12 cellular contexts compared by ENCODE assay signal in the genomic region with DNA sequence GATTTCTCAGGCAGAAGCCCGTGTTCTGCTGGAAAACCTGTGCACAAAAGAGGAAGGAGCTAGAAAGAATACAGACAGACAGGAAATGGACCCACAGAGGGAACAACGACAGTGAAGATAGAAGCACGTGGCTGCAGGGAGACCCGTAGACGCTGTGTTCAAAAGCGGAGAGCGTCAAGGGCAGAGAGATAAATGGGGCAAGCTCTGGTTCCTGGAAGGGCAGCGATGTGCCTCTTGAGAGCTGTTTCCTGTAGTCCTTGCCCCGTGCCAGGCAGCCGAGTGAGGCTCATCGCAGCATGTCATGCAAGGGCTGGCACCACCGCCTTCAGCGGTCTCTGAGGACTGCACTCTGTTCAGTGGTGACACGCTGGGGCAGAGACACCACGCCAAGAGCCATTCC. TPM values are rescaled to one million over a fixed set of nuclear protein-coding genes. Genes with fewer than 3 reads are reported as not detected.
A peak's percentile ranks its signal among the peaks of the same experiment; 100 is the strongest.
DNase-seq lines count a peak whose midpoint lies in the region; ATAC-seq and TF ChIP-seq lines count a peak whose summit lies in the region.
"Had no signal": no experiment of that assay in that cellular context is flagged by ENCODE, and none has a peak within 500 bp of the region (broad histone marks: within the 10 kb centered on the region; RNA-seq: fewer than 3 reads in every experiment).

No MANE protein-coding gene starts in this region.

- DNase-seq in KBM-7 (peak; percentile 93), lower lobe of right lung (no peak), type B pancreatic cell (ENCODE audit: extremely low spot score, unreplicated experiment) (no peak), NCI-H345 treated with DMSO at 0.1 percent for 48 hours (lab: John Stamatoyannopoulos, UW; ENCODE audit: unreplicated experiment) (no peak)
- DNase-seq in activated T-helper 1 cell treated with anti-CD3 and anti-CD28 coated beads, Interleukin-12 subunit alpha, Interleukin-12 subunit beta, Interleukin-2, Interleukin-4 antibody, amounts not matched to agents 30 ng/mL and 10 ng/mL and 1 ng/mL, durations not matched to agents 14 hours and 24 hours and 36 hours (ENCODE audit: low spot score) = no peak
- DNase-seq: Caco-2, PC-3 had no signal

- H3K36me3 Mint-ChIP-seq in activated T-helper 1 cell treated with anti-CD3 and anti-CD28 coated beads, Interleukin-12 subunit alpha, Interleukin-12 subunit beta, Interleukin-2, Interleukin-4 antibody, amounts not matched to agents 30 ng/mL and 10 ng/mL and 1 ng/mL, durations not matched to agents 14 hours and 24 hours and 36 hours (ENCODE audit: low read depth) = peaks cover 51% of the 10 kb centered on the region
- no peaks in the 10 kb centered on the region for H3K36me3 Mint-ChIP-seq in type B pancreatic cell

- H3K9me3 ChIP-seq in BLaER1 treated with 17β-estradiol and CSF1 and Interleukin-3, amounts not matched to agents 10 nM and 100 nM (replicated peaks in 1 of 11) = peaks cover 0 to 2% (median 0%) of the 10 kb centered on the region in 11 experiments; a peak in 1 of 22 replicates
- H3K9me3 ChIP-seq in lower lobe of right lung = no peaks in the 10 kb centered on the region
- H3K9me3 ChIP-seq: Caco-2 had no signal

- peaks cover 0 to 66% (median 0%) of the 10 kb centered on the region in 11 experiments; a peak in 4 of 22 replicates for H4K20me1 ChIP-seq in BLaER1 treated with 17β-estradiol and CSF1 and Interleukin-3, amounts not matched to agents 10 nM and 100 nM

- in situ Hi-C loops in KBM-7 (cut with MboI; ENCODE audit: low pct_unique_long_range_greater_than_20kb, low sequenced_read_pairs) = no loop called here

- no peak for TF ChIP-seq CTCF in lower lobe of right lung (IDR thresholded peaks at IDR 0.05)
- TF ChIP-seq CTCF in type B pancreatic cell (conservative IDR thresholded peaks at IDR 0.05) = no peak

- peak overlapping the region; percentile 76 to 90 (median 85) for H3K4me2 ChIP-seq in BLaER1 treated with 17β-estradiol and CSF1 and Interleukin-3, amounts not matched to agents 10 nM and 100 nM

- H3K27ac ChIP-seq in BLaER1 treated with 17β-estradiol and CSF1 and Interleukin-3, amounts not matched to agents 10 nM and 100 nM = peak overlapping the region; percentile 3 to 84 (median 75); a peak in 20 of 22 replicates
- H3K27ac ChIP-seq in lower lobe of right lung = no peak overlapping the region

- H3K36me3 ChIP-seq in BLaER1 treated with 17β-estradiol and CSF1 and Interleukin-3, amounts not matched to agents 10 nM and 100 nM = peaks cover 0 to 88% (median 0%) of the 10 kb centered on the region in 11 experiments; a peak in 7 of 22 replicates
- peaks cover 28% of the 10 kb centered on the region for H3K36me3 ChIP-seq in lower lobe of right lung

- peaks cover 59 to 74% (median 69%) of the 10 kb centered on the region in 10 experiments for H3K4me1 ChIP-seq in BLaER1 treated with 17β-estradiol and CSF1 and Interleukin-3, amounts not matched to agents 10 nM and 100 nM
- no peaks in the 10 kb centered on the region for H3K4me1 ChIP-seq in lower lobe of right lung
- H3K4me1 ChIP-seq: Caco-2 had no signal

- H3K4me3 ChIP-seq in BLaER1 treated with 17β-estradiol and CSF1 and Interleukin-3, amounts not matched to agents 10 nM and 100 nM = peak overlapping the region in 3 of 10 experiments; percentile 11 to 16 (median 12); a peak in 3 of 20 replicates
- H3K4me3 ChIP-seq in lower lobe of right lung = no peak overlapping the region

- intact Hi-C loops in activated T-helper 1 cell treated with anti-CD3 and anti-CD28 coated beads, Interleukin-12 subunit alpha, Interleukin-12 subunit beta, Interleukin-2, Interleukin-4 antibody, amounts not matched to agents 30 ng/mL and 10 ng/mL and 1 ng/mL, durations not matched to agents 14 hours and 24 hours and 36 hours (cut with micrococcal nuclease) = no loop called here
- intact Hi-C loops in lower lobe of right lung (cut with DNase I) = no loop called here

- no peaks in the 10 kb centered on the region for H3K9me3 Mint-ChIP-seq in activated T-helper 1 cell treated with anti-CD3 and anti-CD28 coated beads, Interleukin-12 subunit alpha, Interleukin-12 subunit beta, Interleukin-2, Interleukin-4 antibody, amounts not matched to agents 30 ng/mL and 10 ng/mL and 1 ng/mL, durations not matched to agents 14 hours and 24 hours and 36 hours
- no peaks in the 10 kb centered on the region for H3K9me3 Mint-ChIP-seq in type B pancreatic cell

- H3K27me3 Mint-ChIP-seq in activated T-helper 1 cell treated with anti-CD3 and anti-CD28 coated beads, Interleukin-12 subunit alpha, Interleukin-12 subunit beta, Interleukin-2, Interleukin-4 antibody, amounts not matched to agents 30 ng/mL and 10 ng/mL and 1 ng/mL, durations not matched to agents 14 hours and 24 hours and 36 hours (ENCODE audit: insufficient read depth) = no peaks in the 10 kb centered on the region
- H3K27me3 Mint-ChIP-seq in type B pancreatic cell = no peaks in the 10 kb centered on the region

- H3K9ac ChIP-seq in BLaER1 treated with 17β-estradiol and CSF1 and Interleukin-3, amounts not matched to agents 10 nM and 100 nM = peak overlapping the region; percentile 8 to 73 (median 60); a peak in 20 of 22 replicates

- H3K27ac Mint-ChIP-seq in activated T-helper 1 cell treated with anti-CD3 and anti-CD28 coated beads, Interleukin-12 subunit alpha, Interleukin-12 subunit beta, Interleukin-2, Interleukin-4 antibody, amounts not matched to agents 30 ng/mL and 10 ng/mL and 1 ng/mL, durations not matched to agents 14 hours and 24 hours and 36 hours = peak overlapping the region; percentile 30
- H3K27ac Mint-ChIP-seq in type B pancreatic cell = no peak overlapping the region

- peaks cover 5% of the 10 kb centered on the region for H3K4me1 Mint-ChIP-seq in activated T-helper 1 cell treated with anti-CD3 and anti-CD28 coated beads, Interleukin-12 subunit alpha, Interleukin-12 subunit beta, Interleukin-2, Interleukin-4 antibody, amounts not matched to agents 30 ng/mL and 10 ng/mL and 1 ng/mL, durations not matched to agents 14 hours and 24 hours and 36 hours (ENCODE audit: low read depth)
- H3K4me1 Mint-ChIP-seq in type B pancreatic cell (ENCODE audit: unreplicated experiment) = peaks cover 11% of the 10 kb centered on the region

- no peak overlapping the region for H3K4me3 Mint-ChIP-seq in activated T-helper 1 cell treated with anti-CD3 and anti-CD28 coated beads, Interleukin-12 subunit alpha, Interleukin-12 subunit beta, Interleukin-2, Interleukin-4 antibody, amounts not matched to agents 30 ng/mL and 10 ng/mL and 1 ng/mL, durations not matched to agents 14 hours and 24 hours and 36 hours
- H3K4me3 Mint-ChIP-seq in type B pancreatic cell = no peak overlapping the region

- no peaks in the 10 kb centered on the region for H3K27me3 ChIP-seq in BLaER1 treated with 17β-estradiol and CSF1 and Interleukin-3, amounts not matched to agents 10 nM and 100 nM
- H3K27me3 ChIP-seq in lower lobe of right lung (ENCODE audit: low read depth) = no peaks in the 10 kb centered on the region

- ATAC-seq in lower lobe of right lung (peak; percentile 18 to 69), HG02938 (IDR thresholded peaks at IDR 0.05; ENCODE audit: unreplicated experiment) (no peak), GM18861 (IDR thresholded peaks at IDR 0.05; ENCODE audit: unreplicated experiment) (no peak)
- ATAC-seq: PC-3 had no signal

RNA-seq across cellular contexts. Expression of a gene that starts 43.6 kb away (rescaled TPM):
- not detected in 2 replicates for total RNA-seq in activated T-helper 1 cell treated with anti-CD3 and anti-CD28 coated beads, Interleukin-12 subunit alpha, Interleukin-12 subunit beta, Interleukin-2, Interleukin-4 antibody, amounts not matched to agents 30 ng/mL and 10 ng/mL and 1 ng/mL, durations not matched to agents 14 hours and 24 hours and 36 hours
- total RNA-seq in lower lobe of right lung (not detected), type B pancreatic cell (ENCODE audit: low replicate concordance) (0.68 TPM in 1 of 2 replicates, not detected in the other)
- total RNA-seq: activated CD8-positive, alpha-beta memory T cell treated with anti-CD3 and anti-CD28 coated beads for 36 hours; Caco-2; osteocyte; PC-3 had no signal

Comparison
In these comparisons a context has a peak if more than half of its experiments do, and no peak if none do; other contexts are left out.
1. ATAC-seq: peak in lower lobe of right lung (2 of 2); none in HG02938 (single experiment) and GM18861 (single experiment).